Comparison of ENCODE assay signal across 23 cellular contexts in genomic region chr6:40887904-40888303, GRCh38.
"Had no signal": no experiment of that assay in that cellular context is flagged by ENCODE, and none has a peak within 500 bp of the region (broad histone marks: within the 10 kb centered on the region; RNA-seq: fewer than 3 reads in every experiment).

No MANE protein-coding gene starts in this region.

- H3K36me3 ChIP-seq: SJSA1 had no signal

- H3K27ac Mint-ChIP-seq: activated CD4-positive, alpha-beta memory T cell treated with anti-CD3 and anti-CD28 coated beads for 36 hours; activated CD4-positive, alpha-beta T cell treated with anti-CD3 and anti-CD28 coated beads, Interleukin-2, amount 10 ng/mL, durations not matched to agents 7 days and 5 days; activated naive CD4-positive, alpha-beta T cell treated with anti-CD3 and anti-CD28 coated beads, Interleukin-2, amount 10 ng/mL, durations not matched to agents 7 days and 5 days; activated naive CD8-positive, alpha-beta T cell treated with anti-CD3 and anti-CD28 coated beads for 36 hours; activated T-helper 2 cell treated with anti-CD3 and anti-CD28 coated beads, Interferon-gamma antibody, Interleukin-2, Interleukin-4, amounts not matched to agents 10 μg/mL and 5 μg/mL and 100 μg/mL, durations not matched to agents 14 hours and 24 hours and 36 hours; T-cell had no signal

- DNase-seq: activated CD4-positive, alpha-beta memory T cell treated with anti-CD3 and anti-CD28 coated beads for 36 hours; activated CD4-positive, alpha-beta T cell treated with anti-CD3 and anti-CD28 coated beads, Interleukin-2, amount 10 ng/mL, durations not matched to agents 7 days and 5 days; activated CD4-positive, CD25-positive, alpha-beta regulatory T cell; activated CD8-positive, alpha-beta memory T cell treated with anti-CD3 and anti-CD28 coated beads for 24 hours; activated gamma-delta T cell treated with Interleukin-2 at 50 U/mL for 16 hours; activated naive CD4-positive, alpha-beta T cell treated with anti-CD3 and anti-CD28 coated beads, Interleukin-2, amount 10 ng/mL, durations not matched to agents 7 days and 5 days; activated naive CD8-positive, alpha-beta T cell treated with anti-CD3 and anti-CD28 coated beads for 36 hours; activated T-cell treated with anti-CD3 and anti-CD28 coated beads, Interleukin-2, amount 50 U/mL, for 48 hours; aorta; central memory CD4-positive, alpha-beta T cell; NCI-H1092 treated with DMSO at 0.1 percent for 48 hours; NCI-H1417 treated with DMSO at 0.1 percent for 48 hours; NCI-H1694; NCI-H2029 treated with DMSO at 0.1 percent for 48 hours; NCI-H526; PC-3; SHP77; T-cell; T-helper 2 cell; T1000 had no signal

- H3K9me3 ChIP-seq: SJSA1 had no signal

- H3K4me3 ChIP-seq: SJSA1 had no signal

- H3K4me1 Mint-ChIP-seq: activated CD4-positive, alpha-beta T cell treated with anti-CD3 and anti-CD28 coated beads, Interleukin-2, amount 10 ng/mL, durations not matched to agents 7 days and 5 days; activated naive CD4-positive, alpha-beta T cell treated with anti-CD3 and anti-CD28 coated beads, Interleukin-2, amount 10 ng/mL, durations not matched to agents 7 days and 5 days; activated naive CD8-positive, alpha-beta T cell treated with anti-CD3 and anti-CD28 coated beads for 36 hours; T-cell had no signal

- H3K27ac ChIP-seq: KMS-11, SJSA1 had no signal

- H3K4me3 Mint-ChIP-seq: activated CD4-positive, alpha-beta memory T cell treated with anti-CD3 and anti-CD28 coated beads for 36 hours; activated CD4-positive, alpha-beta T cell treated with anti-CD3 and anti-CD28 coated beads, Interleukin-2, amount 10 ng/mL, durations not matched to agents 7 days and 5 days; activated naive CD4-positive, alpha-beta T cell treated with anti-CD3 and anti-CD28 coated beads, Interleukin-2, amount 10 ng/mL, durations not matched to agents 7 days and 5 days; activated naive CD8-positive, alpha-beta T cell treated with anti-CD3 and anti-CD28 coated beads for 36 hours; T-cell had no signal

- H3K36me3 Mint-ChIP-seq: activated CD4-positive, alpha-beta memory T cell treated with anti-CD3 and anti-CD28 coated beads for 36 hours; activated naive CD4-positive, alpha-beta T cell treated with anti-CD3 and anti-CD28 coated beads, Interleukin-2, amount 10 ng/mL, durations not matched to agents 7 days and 5 days; activated naive CD8-positive, alpha-beta T cell treated with anti-CD3 and anti-CD28 coated beads for 36 hours; T-cell had no signal

- ATAC-seq: PC-3, T-cell had no signal

- H3K9me3 Mint-ChIP-seq: activated CD4-positive, alpha-beta memory T cell treated with anti-CD3 and anti-CD28 coated beads for 36 hours; activated CD4-positive, alpha-beta T cell treated with anti-CD3 and anti-CD28 coated beads, Interleukin-2, amount 10 ng/mL, durations not matched to agents 7 days and 5 days; activated naive CD4-positive, alpha-beta T cell treated with anti-CD3 and anti-CD28 coated beads, Interleukin-2, amount 10 ng/mL, durations not matched to agents 7 days and 5 days; activated naive CD8-positive, alpha-beta T cell treated with anti-CD3 and anti-CD28 coated beads for 36 hours; activated T-helper 2 cell treated with anti-CD3 and anti-CD28 coated beads, Interferon-gamma antibody, Interleukin-2, Interleukin-4, amounts not matched to agents 10 μg/mL and 5 μg/mL and 100 μg/mL, durations not matched to agents 14 hours and 24 hours and 36 hours; T-cell had no signal
